In genomic region chr6:130148181-130148580, GRCh38 we compare ENCODE assay signal across 15 cellular contexts.
DNase-seq lines count a peak whose midpoint lies in the region; ATAC-seq, FAIRE-seq and TF ChIP-seq lines count a peak whose summit lies in the region.
"Had no signal": no experiment of that assay in that cellular context is flagged by ENCODE, and none has a peak within 500 bp of the region (broad histone marks: within the 10 kb centered on the region; RNA-seq: fewer than 3 reads in every experiment).

No MANE protein-coding gene starts in this region.

- H3K4me3 Mint-ChIP-seq in astrocyte (ENCODE audit: unreplicated experiment), result no peak overlapping the region
- no peak overlapping the region for H3K4me3 Mint-ChIP-seq in naive thymus-derived CD8-positive, alpha-beta T cell
- H3K4me3 Mint-ChIP-seq: dendritic cell treated with granulocyte-macrophage colony-stimulating factor and Interleukin-4, amounts not matched to agents 40 ng/mL and 50 ng/mL, for 4 days; nephron progenitor cell had no signal

- H3K4me2 ChIP-seq in SK-N-SH, result no peak overlapping the region
- no peak overlapping the region for H3K4me2 ChIP-seq in MM.1S (ENCODE audit: low read depth, low read length)
- no peak overlapping the region for H3K4me2 ChIP-seq in astrocyte (ENCODE audit: low read length)
- H3K4me2 ChIP-seq: A549 had no signal

- DNase-seq in SK-N-SH, result no peak
- no peak for DNase-seq in MM.1S
- DNase-seq in astrocyte (ENCODE audit: low read depth), result no peak
- DNase-seq in naive thymus-derived CD8-positive, alpha-beta T cell, result peak in 1 of 10 donors; percentile 15
- no peak for DNase-seq in NCI-H2227 (lab: John Stamatoyannopoulos, UW; ENCODE audit: unreplicated experiment)
- DNase-seq in GM12891 (ENCODE audit: insufficient read length, low spot score), result no peak
- DNase-seq: GF-D8; nephron progenitor cell; stimulated activated CD4-positive, alpha-beta T cell treated with anti-CD3 and anti-CD28 coated beads, Interleukin-1b, Interleukin-23, amount 100 ng/mL, for 48 hours; T1000; thyroid gland had no signal

- CTCF ChIA-PET in SK-N-SH (lab: Yijun Ruan, JAX), result no interaction called here

- no peaks in the 10 kb centered on the region for H3K36me3 Mint-ChIP-seq in astrocyte (ENCODE audit: low read depth, unreplicated experiment)
- H3K36me3 Mint-ChIP-seq in naive thymus-derived CD8-positive, alpha-beta T cell, result peaks cover 9 to 80% (median 62%) of the 10 kb centered on the region in 3 donors

- TF ChIP-seq RAD21 in SK-N-SH (IDR thresholded peaks at IDR 0.05; ENCODE audit: low read length), result no peak

- TF ChIP-seq CTCF in SK-N-SH (IDR thresholded peaks at IDR 0.05) (peak; percentile 42), MM.1S (IDR thresholded peaks at IDR 0.05; ENCODE audit: low read length) (peak; percentile 46), astrocyte (IDR thresholded peaks at IDR 0.05; ENCODE audit: insufficient read depth, low read depth, low read length) (peak; percentile 17)

- H3K27me3 ChIP-seq in SK-N-SH (ENCODE audit: insufficient read depth), result no peaks in the 10 kb centered on the region
- no peaks in the 10 kb centered on the region for H3K27me3 ChIP-seq in MM.1S (replicated peaks; ENCODE audit: insufficient read depth, low read length)
- no peaks in the 10 kb centered on the region for H3K27me3 ChIP-seq in astrocyte (ENCODE audit: insufficient read depth, low read length)
- H3K27me3 ChIP-seq: thyroid gland had no signal

- no peak for FAIRE-seq in astrocyte (lab: Jason Lieb, UNC)
- no peak for FAIRE-seq in GM12891 (lab: Jason Lieb, UNC)
- FAIRE-seq: A549 had no signal

- POLR2A ChIA-PET in SK-N-SH (lab: Yijun Ruan, JAX), result no interaction called here
- POLR2A ChIA-PET in naive thymus-derived CD8-positive, alpha-beta T cell (lab: Charles Lee), result no interaction called here

- H3F3A ChIP-seq in SK-N-SH (replicated peaks; ENCODE audit: insufficient read depth) (no peaks in the 10 kb centered on the region), MM.1S (ENCODE audit: insufficient read depth, low read length) (no peaks in the 10 kb centered on the region)

- H3K9me3 ChIP-seq in SK-N-SH (no peaks in the 10 kb centered on the region), MM.1S (replicated peaks; ENCODE audit: insufficient read depth, low read length) (no peaks in the 10 kb centered on the region), astrocyte (ENCODE audit: insufficient read depth, low read depth, low read length) (no peaks in the 10 kb centered on the region)
- H3K9me3 ChIP-seq: A549, thyroid gland had no signal

- H3K4me1 Mint-ChIP-seq in astrocyte (ENCODE audit: low read depth, unreplicated experiment), result peaks cover 6% of the 10 kb centered on the region
- peaks cover 0 to 15% (median 0%) of the 10 kb centered on the region in 4 donors for H3K4me1 Mint-ChIP-seq in naive thymus-derived CD8-positive, alpha-beta T cell
- H3K4me1 Mint-ChIP-seq: nephron progenitor cell had no signal

- H3K79me2 ChIP-seq in SK-N-SH (ENCODE audit: insufficient read depth), result no peaks in the 10 kb centered on the region
- no peaks in the 10 kb centered on the region for H3K79me2 ChIP-seq in MM.1S (ENCODE audit: low read length)
- no peaks in the 10 kb centered on the region for H3K79me2 ChIP-seq in astrocyte (ENCODE audit: insufficient read depth, low read length)

- H3K4me3 ChIP-seq in SK-N-SH (ENCODE audit: low read depth in 2 of 2, low read length in 1 of 2) (no peak overlapping the region), MM.1S (ENCODE audit: low read length) (no peak overlapping the region), astrocyte (ENCODE audit: insufficient read depth, low read depth, low read length) (no peak overlapping the region)
- H3K4me3 ChIP-seq: A549, thyroid gland had no signal

- H3K27ac ChIP-seq in SK-N-SH (ENCODE audit: low read depth in 2 of 2, low read length in 1 of 2) (no peak overlapping the region), MM.1S (ENCODE audit: low read length) (no peak overlapping the region), astrocyte (ENCODE audit: low read depth, low read length) (no peak overlapping the region)
- H3K27ac ChIP-seq: A549, thyroid gland had no signal

- TF ChIP-seq EP300 in SK-N-SH (IDR thresholded peaks at IDR 0.05; ENCODE audit: borderline replicate concordance in 1 of 2, low read depth in 1 of 2, low read length in 1 of 2), result no peak

- H3K27ac Mint-ChIP-seq in astrocyte (ENCODE audit: unreplicated experiment), result no peak overlapping the region
- H3K27ac Mint-ChIP-seq in naive thymus-derived CD8-positive, alpha-beta T cell, result peak overlapping the region in 7 of 10 donors; percentile 2 to 87 (median 15)
- H3K27ac Mint-ChIP-seq: dendritic cell treated with granulocyte-macrophage colony-stimulating factor and Interleukin-4, amounts not matched to agents 40 ng/mL and 50 ng/mL, for 4 days; nephron progenitor cell had no signal

- WGBS in SK-N-SH (ENCODE audit: low lambda C conversion rate), result 77% methylated on average over 7 of the region's 7 CpGs

- H2AFZ ChIP-seq in SK-N-SH (ENCODE audit: low read depth) (no peak overlapping the region), MM.1S (ENCODE audit: low read length) (no peak overlapping the region), astrocyte (ENCODE audit: low read depth, low read length) (no peak overlapping the region)

- H4K20me1 ChIP-seq in SK-N-SH (ENCODE audit: insufficient read depth), result no peaks in the 10 kb centered on the region
- H4K20me1 ChIP-seq in MM.1S (ENCODE audit: insufficient read depth, low read length), result no peaks in the 10 kb centered on the region
- no peaks in the 10 kb centered on the region for H4K20me1 ChIP-seq in astrocyte (ENCODE audit: insufficient read depth, low read length)

- peaks cover 2% of the 10 kb centered on the region for H3K9me3 Mint-ChIP-seq in astrocyte (ENCODE audit: unreplicated experiment)
- no peaks in the 10 kb centered on the region for H3K9me3 Mint-ChIP-seq in naive thymus-derived CD8-positive, alpha-beta T cell
- H3K9me3 Mint-ChIP-seq: dendritic cell treated with granulocyte-macrophage colony-stimulating factor and Interleukin-4, amounts not matched to agents 40 ng/mL and 50 ng/mL, for 4 days; nephron progenitor cell had no signal

- no peaks in the 10 kb centered on the region for H3K27me3 Mint-ChIP-seq in astrocyte (ENCODE audit: low read depth, unreplicated experiment)
- H3K27me3 Mint-ChIP-seq in naive thymus-derived CD8-positive, alpha-beta T cell, result no peaks in the 10 kb centered on the region
- H3K27me3 Mint-ChIP-seq: dendritic cell treated with granulocyte-macrophage colony-stimulating factor and Interleukin-4, amounts not matched to agents 40 ng/mL and 50 ng/mL, for 4 days had no signal

- H3K36me3 ChIP-seq in SK-N-SH (replicated peaks in 1 of 2; ENCODE audit: control insufficient read depth in 1 of 2, insufficient read depth in 2 of 2, low read length in 1 of 2) (peaks cover 10 to 17% of the 10 kb centered on the region in 2 experiments), MM.1S (replicated peaks; ENCODE audit: insufficient read depth, low read length) (no peaks in the 10 kb centered on the region), astrocyte (ENCODE audit: insufficient read depth, low read length) (peaks cover 13% of the 10 kb centered on the region)
- H3K36me3 ChIP-seq: thyroid gland had no signal

- H3K9me2 ChIP-seq in SK-N-SH (no peaks in the 10 kb centered on the region), MM.1S (replicated peaks; ENCODE audit: insufficient read depth, low read length) (no peaks in the 10 kb centered on the region)

- ATAC-seq in SK-N-SH treated with all-trans-retinoic acid at 6 μM for 48 hours (no peak), GM21447 (IDR thresholded peaks at IDR 0.05; ENCODE audit: unreplicated experiment) (no peak)
- ATAC-seq in naive thymus-derived CD8-positive, alpha-beta T cell, result peak; percentile 52 to 68

- no peak overlapping the region for H3K9ac ChIP-seq in SK-N-SH
- H3K9ac ChIP-seq in MM.1S (ENCODE audit: low read length), result no peak overlapping the region
- H3K9ac ChIP-seq in astrocyte (ENCODE audit: low read length), result no peak overlapping the region

- no peak for TF ChIP-seq POLR2A in GM12891 (IDR thresholded peaks at IDR 0.05; ENCODE audit: low read depth, low read length)

- H3K4me1 ChIP-seq in SK-N-SH (ENCODE audit: control insufficient read depth in 1 of 2, insufficient read depth in 2 of 2, low read depth in 1 of 2, low read length in 1 of 2) (no peaks in the 10 kb centered on the region), MM.1S (ENCODE audit: low read length) (no peaks in the 10 kb centered on the region), astrocyte (ENCODE audit: insufficient read depth, low read length) (no peaks in the 10 kb centered on the region)
- H3K4me1 ChIP-seq: A549, thyroid gland had no signal

TF ChIP-seq in SK-N-SH, 30 proteins besides CTCF, POLR2A, EP300 and RAD21 (continues in another document):
- no peak for TF ChIP-seq MEF2A (IDR thresholded peaks at IDR 0.05; ENCODE audit: borderline replicate concordance, low read depth)

TF ChIP-seq in SK-N-SH treated with all-trans-retinoic acid at 6 μM for 48 hours, 23 proteins besides CTCF, POLR2A, EP300 and RAD21 (continues in another document):
- TF ChIP-seq SNAI2 (CRISPR knock-in tag; IDR thresholded peaks at IDR 0.05), result no peak
- TF ChIP-seq ISL1 (CRISPR knock-in tag; IDR thresholded peaks at IDR 0.05), result no peak
- TF ChIP-seq, protein P1, sequence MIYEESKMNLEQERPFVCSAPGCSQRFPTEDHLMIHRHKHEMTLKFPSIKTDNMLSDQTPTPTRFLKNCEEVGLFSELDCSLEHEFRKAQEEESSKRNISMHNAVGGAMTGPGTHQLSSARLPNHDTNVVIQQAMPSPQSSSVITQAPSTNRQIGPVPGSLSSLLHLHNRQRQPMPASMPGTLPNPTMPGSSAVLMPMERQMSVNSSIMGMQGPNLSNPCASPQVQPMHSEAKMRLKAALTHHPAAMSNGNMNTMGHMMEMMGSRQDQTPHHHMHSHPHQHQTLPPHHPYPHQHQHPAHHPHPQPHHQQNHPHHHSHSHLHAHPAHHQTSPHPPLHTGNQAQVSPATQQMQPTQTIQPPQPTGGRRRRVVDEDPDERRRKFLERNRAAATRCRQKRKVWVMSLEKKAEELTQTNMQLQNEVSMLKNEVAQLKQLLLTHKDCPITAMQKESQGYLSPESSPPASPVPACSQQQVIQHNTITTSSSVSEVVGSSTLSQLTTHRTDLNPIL (CRISPR knock-in tag; IDR thresholded peaks at IDR 0.05; ENCODE audit: low read depth), result no peak

TF ChIP-seq in GM12891, 5 proteins besides CTCF, POLR2A, EP300 and RAD21:
- TF ChIP-seq PAX5 (IDR thresholded peaks at IDR 0.05; ENCODE audit: insufficient read depth, low read length, severe bottlenecking), result no peak
- TF ChIP-seq SPI1 (IDR thresholded peaks at IDR 0.05; ENCODE audit: low read depth, low read length), result no peak
- no peak for TF ChIP-seq POU2F2 (IDR thresholded peaks at IDR 0.05; ENCODE audit: low read depth, low read length)
- no peak for TF ChIP-seq POLR2AphosphoS5 (IDR thresholded peaks at IDR 0.05; ENCODE audit: low read depth, low read length)
- no peak for TF ChIP-seq TAF1 (IDR thresholded peaks at IDR 0.05; ENCODE audit: low read depth, low read length)

Comparison
In these comparisons a context has a peak if more than half of its experiments do, and no peak if none do; other contexts are left out.
1. ATAC-seq: peak in naive thymus-derived CD8-positive, alpha-beta T cell (2 of 2); none in SK-N-SH treated with all-trans-retinoic acid at 6 μM for 48 hours (single experiment) and GM21447 (single experiment).
2. Peak in every context shown above with its lines, with median percentiles within 50 percentile points of each other: CTCF ChIP-seq.